In genomic region chr2:101111917-101112771, GRCh38 we compare ENCODE assay signal across 12 cellular contexts. TPM values are rescaled to one million over a fixed set of nuclear protein-coding genes. Genes with fewer than 3 reads are reported as not detected.
A peak's percentile ranks its signal among the peaks of the same experiment; 100 is the strongest.
DNase-seq lines count a peak whose midpoint lies in the region; ATAC-seq, FAIRE-seq and TF ChIP-seq lines count a peak whose summit lies in the region.
"Had no signal": no experiment of that assay in that cellular context is flagged by ENCODE, and none has a peak within 500 bp of the region (broad histone marks: within the 10 kb centered on the region; RNA-seq: fewer than 3 reads in every experiment).

No MANE protein-coding gene starts in this region.

- TF ChIP-seq CTCF in H1 (IDR thresholded peaks at IDR 0.05; ENCODE audit: control extremely low read depth in 1 of 3, insufficient read depth in 1 of 3, low read depth in 1 of 3, low read length in 3 of 3) (no peak), lung (IDR thresholded peaks at IDR 0.05; ENCODE audit: control extremely low read depth, extremely low read depth) (no peak), upper lobe of left lung (IDR thresholded peaks at IDR 0.05) (no peak), MM.1S (IDR thresholded peaks at IDR 0.05; ENCODE audit: low read length) (no peak), D721Med (IDR thresholded peaks at IDR 0.05; ENCODE audit: insufficient read depth, missing control alignments) (no peak)

- POLR2A ChIA-PET in H1 (lab: Charles Lee; ENCODE audit: partially characterized antibody), result no interaction called here

- H3K4me3 ChIP-seq in H1 (ENCODE audit: extremely low read depth in 1 of 4, insufficient read depth in 2 of 4, low read depth in 3 of 4, low read length in 4 of 4) (no peak overlapping the region), lung (no peak overlapping the region), upper lobe of left lung (no peak overlapping the region), MM.1S (ENCODE audit: low read length) (no peak overlapping the region)
- H3K4me3 ChIP-seq: neural progenitor cell had no signal

- H3K27ac ChIP-seq in H1 (ENCODE audit: low read depth, low read length) (no peak overlapping the region), lung (ENCODE audit: low read depth in 1 of 2, low read length in 1 of 2) (peak overlapping the region; percentile 64 to 98), upper lobe of left lung (peak overlapping the region; percentile 15 to 62 (median 39)), MM.1S (ENCODE audit: low read length) (no peak overlapping the region)
- H3K27ac ChIP-seq: neural progenitor cell had no signal

- H3K4me2 ChIP-seq in H1 (ENCODE audit: insufficient read depth in 1 of 2, low read depth in 2 of 2, low read length in 2 of 2) (peak overlapping the region in 1 of 2 experiments; percentile 93; a peak in 1 of 4 replicates), MM.1S (ENCODE audit: low read depth, low read length) (no peak overlapping the region)
- H3K4me2 ChIP-seq: neural progenitor cell had no signal

- no peak overlapping the region for H2BK120ac ChIP-seq in H1 (replicated peaks; ENCODE audit: low read depth, low read length)

- H4K91ac ChIP-seq in H1 (replicated peaks; ENCODE audit: insufficient read length, low read length), result peak overlapping the region; percentile 79

- 0 out of 2 replicates have a peak overlapping the region, but pooled peaks have one; percentile 34 for H3K18ac ChIP-seq in H1 (ENCODE audit: extremely low read depth, low read length)

- peak overlapping the region; percentile 1; the same call in 1 of the 2 replicates for H2BK20ac ChIP-seq in H1 (ENCODE audit: low read length)

- no peak for ATAC-seq in lung (ENCODE audit: insufficient read depth, low FRiP score)
- no peak for ATAC-seq in upper lobe of left lung (ENCODE audit: low FRiP score in 2 of 2)

- H3K23me2 ChIP-seq in H1 (ENCODE audit: low read depth, low read length), result no peaks in the 10 kb centered on the region

- H3K4me1 ChIP-seq in H1 (replicated peaks in 1 of 4; ENCODE audit: control insufficient read depth in 3 of 4, insufficient read depth in 4 of 4, low read length in 3 of 4) (peaks cover 11 to 23% (median 21%) of the 10 kb centered on the region in 4 experiments), lung (ENCODE audit: control insufficient read depth in 2 of 2, insufficient read depth in 2 of 2, low read length in 2 of 2) (peaks cover 32 to 33% of the 10 kb centered on the region in 2 donors), upper lobe of left lung (peaks cover 44 to 73% (median 57%) of the 10 kb centered on the region in 4 donors), MM.1S (ENCODE audit: low read length) (no peaks in the 10 kb centered on the region)

- H4K20me1 ChIP-seq in H1 (replicated peaks in 1 of 2; ENCODE audit: control insufficient read depth in 1 of 2, insufficient read depth in 2 of 2, low read length in 2 of 2), result no peaks in the 10 kb centered on the region
- no peaks in the 10 kb centered on the region for H4K20me1 ChIP-seq in MM.1S (ENCODE audit: insufficient read depth, low read length)

- H4K5ac ChIP-seq in H1 (ENCODE audit: insufficient read length, low read depth, low read length), result no peak overlapping the region

- no peaks in the 10 kb centered on the region for H3K9me2 ChIP-seq in MM.1S (replicated peaks; ENCODE audit: insufficient read depth, low read length)

- no peak overlapping the region for H3K9ac ChIP-seq in H1 (replicated peaks in 1 of 4; ENCODE audit: extremely low read depth in 1 of 4, low read depth in 3 of 4, low read length in 3 of 4)
- no peak overlapping the region for H3K9ac ChIP-seq in MM.1S (ENCODE audit: low read length)
- H3K9ac ChIP-seq: neural progenitor cell had no signal

- H3K9me3 ChIP-seq in H1 (ENCODE audit: insufficient read depth in 2 of 2, low read depth in 1 of 2, low read length in 1 of 2) (no peaks in the 10 kb centered on the region), lung (ENCODE audit: control insufficient read depth in 2 of 2, insufficient read depth in 1 of 2, low read length in 1 of 2) (no peaks in the 10 kb centered on the region), upper lobe of left lung (no peaks in the 10 kb centered on the region), MM.1S (replicated peaks; ENCODE audit: insufficient read depth, low read length) (no peaks in the 10 kb centered on the region)

- no peak overlapping the region for H2AK5ac ChIP-seq in H1 (ENCODE audit: low read depth, low read length)

- WGBS in H1 (ENCODE audit: extremely low coverage in 1 of 2, insufficient coverage in 1 of 2, insufficient read length in 1 of 2, insufficient replicate concordance in 2 of 2, low coverage in 1 of 2, low lambda C conversion rate in 2 of 2, missing lambda C conversion rate in 1 of 2), 2 experiments, result 86% methylated on average over 10 of the region's 10 CpGs; no CpG with 5 or more reads in 1 of the 2 experiments
- 88 to 89% methylated on average over 10 of the region's 10 CpGs for WGBS in lung, 2 donors
- WGBS in upper lobe of left lung, 2 donors, result 84 to 87% methylated on average over 10 of the region's 10 CpGs

- no peak overlapping the region for H2AFZ ChIP-seq in H1 (ENCODE audit: low read length)
- no peak overlapping the region for H2AFZ ChIP-seq in MM.1S (ENCODE audit: low read length)
- H2AFZ ChIP-seq: neural progenitor cell had no signal

- TF ChIP-seq EP300 in H1 (IDR thresholded peaks at IDR 0.05; ENCODE audit: borderline replicate concordance in 1 of 2, low read depth in 2 of 2, low read length in 2 of 2) (no peak), upper lobe of left lung (IDR thresholded peaks at IDR 0.05) (no peak)

- DNase-seq in DMS53 (lab: John Stamatoyannopoulos, UW), result peak; percentile 33
- DNase-seq in DMS53 treated with DMSO at 0.1 percent for 48 hours (lab: John Stamatoyannopoulos, UW; ENCODE audit: unreplicated experiment), result no peak
- DNase-seq in H1 (ENCODE audit: low read depth in 1 of 2, low spot score in 2 of 2), result no peak
- no peak for DNase-seq in lung (ENCODE audit: low spot score)
- DNase-seq in upper lobe of left lung, result no peak
- no peak for DNase-seq in NOMO-1 treated with dmso at 0.1 percent for 144 hours (lab: John Stamatoyannopoulos, UW; ENCODE audit: unreplicated experiment)
- DNase-seq in MM.1S, result no peak
- no peak for DNase-seq in D721Med (ENCODE audit: insufficient read length, low spot score)
- DNase-seq: 8988T; activated CD4-positive, alpha-beta memory T cell treated with anti-CD3 and anti-CD28 coated beads for 36 hours; RPMI8226 had no signal

- no peak overlapping the region for H4K8ac ChIP-seq in H1 (ENCODE audit: extremely low read depth, insufficient read depth, low read length)

- H3K56ac ChIP-seq in H1 (replicated peaks; ENCODE audit: insufficient read length, low read depth, low read length), result no peak overlapping the region

- no peaks in the 10 kb centered on the region for H3K27me3 ChIP-seq in H1 (replicated peaks in 1 of 4; ENCODE audit: control insufficient read depth in 3 of 4, extremely low read depth in 1 of 4, insufficient read depth in 3 of 4, low read length in 3 of 4)
- H3K27me3 ChIP-seq in lung (ENCODE audit: control insufficient read depth, insufficient read depth), result no peaks in the 10 kb centered on the region
- no peaks in the 10 kb centered on the region for H3K27me3 ChIP-seq in upper lobe of left lung
- no peaks in the 10 kb centered on the region for H3K27me3 ChIP-seq in MM.1S (replicated peaks; ENCODE audit: insufficient read depth, low read length)
- H3K27me3 ChIP-seq: neural progenitor cell had no signal

- H3K36me3 ChIP-seq in H1 (ENCODE audit: control insufficient read depth in 2 of 4, insufficient read depth in 4 of 4, low read length in 3 of 4) (no peaks in the 10 kb centered on the region), lung (ENCODE audit: control insufficient read depth in 2 of 2, insufficient read depth in 2 of 2, low read length in 2 of 2) (peaks cover 0 to 1% of the 10 kb centered on the region in 2 donors), upper lobe of left lung (no peaks in the 10 kb centered on the region), MM.1S (replicated peaks; ENCODE audit: insufficient read depth, low read length) (no peaks in the 10 kb centered on the region)
- H3K36me3 ChIP-seq: neural progenitor cell had no signal

- H2BK12ac ChIP-seq in H1 (ENCODE audit: low read depth, low read length), result peak overlapping the region; percentile 69; the same call in 1 of the 2 replicates

- no peak overlapping the region for H3K23ac ChIP-seq in H1 (ENCODE audit: insufficient read length)

- no peaks in the 10 kb centered on the region for H3F3A ChIP-seq in MM.1S (ENCODE audit: insufficient read depth, low read length)

- H3K79me2 ChIP-seq in H1 (ENCODE audit: control insufficient read depth in 1 of 2, insufficient read depth in 2 of 2, low read length in 2 of 2), result peaks cover 0 to 57% of the 10 kb centered on the region in 2 experiments; a peak in 2 of 4 replicates
- no peaks in the 10 kb centered on the region for H3K79me2 ChIP-seq in MM.1S (ENCODE audit: low read length)

- FAIRE-seq in H1 (lab: Jason Lieb, UNC) (no peak), D721Med (lab: Jason Lieb, UNC) (no peak)

- no peak for TF ChIP-seq RAD21 in H1 (IDR thresholded peaks at IDR 0.05 in 1 of 2, conservative IDR thresholded peaks at IDR 0.05 in 1 of 2; ENCODE audit: low read depth in 2 of 2, low read length in 2 of 2)

- TF ChIP-seq POLR2A in H1 (IDR thresholded peaks at IDR 0.05; ENCODE audit: control extremely low read depth in 1 of 2, low read depth in 2 of 2, low read length in 2 of 2), result no peak
- TF ChIP-seq POLR2A in upper lobe of left lung (IDR thresholded peaks at IDR 0.05), result no peak

- no peak overlapping the region for H3K14ac ChIP-seq in H1 (ENCODE audit: insufficient read length)

- no peak overlapping the region for H3K4ac ChIP-seq in H1 (replicated peaks; ENCODE audit: insufficient read length, low read depth, low read length)

- H2BK5ac ChIP-seq in H1 (ENCODE audit: low read depth, low read length), result peak overlapping the region; percentile 82; the same call in 1 of the 2 replicates

- H2BK15ac ChIP-seq in H1 (ENCODE audit: low read length), result no peak overlapping the region

- H3K79me1 ChIP-seq in H1 (ENCODE audit: low read depth, low read length), result peaks cover 8% of the 10 kb centered on the region

- CTCF ChIA-PET in H1 (lab: Charles Lee; ENCODE audit: partially characterized antibody), result interaction anchor here (0.7 to 1.1 kb wide), 2 partner anchors 27 to 92 kb away, joined by 3 read pairs; no protein-coding TSS in a partner anchor

TF ChIP-seq in H1, 55 proteins besides CTCF, POLR2A, EP300 and RAD21:
- no peak for TF ChIP-seq JUN (IDR thresholded peaks at IDR 0.05; ENCODE audit: low read depth, low read length)

RNA-seq across cellular contexts. Expression of gene TBC1D8, which starts 39.0 kb away (rescaled TPM):
- 21.8 and 24.0 TPM in 2 replicates for total RNA-seq in H1 (2021; fragmentation: NEBNext Ultra II Directional; extraction: Animal tissue kit (Norgen Biotek cat#: 25700))
- polyA plus RNA-seq in H1 (2011; rRNA removed), result 20.8 and 27.2 TPM in 2 replicates
- polyA plus RNA-seq in H1 (2011; cell fraction: cytosol; rRNA removed), result 24.9 TPM
- 87.3 TPM for polyA plus RNA-seq in H1 (2011; cell fraction: nucleus; rRNA removed)
- polyA plus RNA-seq in H1 (2012, experiment 1 of 2), result 21.5 to 24.8 TPM (median 23.1 TPM) in 4 replicates
- polyA plus RNA-seq in H1 (2012, experiment 2 of 2), result 7.7 TPM
- polyA plus RNA-seq in H1 (2013, experiment 1 of 2), result 14.1 TPM
- polyA plus RNA-seq in H1 (2013, experiment 2 of 2), result 14.4 TPM
- 40.6 and 53.8 TPM in 2 replicates for polyA minus RNA-seq in H1 (2011; rRNA and poly(A)+ RNA removed)
- polyA minus RNA-seq in H1 (2011; cell fraction: cytosol; rRNA and poly(A)+ RNA removed), result 13.4 TPM
- 50.2 TPM for polyA minus RNA-seq in H1 (2011; cell fraction: nucleus; rRNA and poly(A)+ RNA removed)
- total RNA-seq in lung, result 10 to 100 TPM; 35.4 to 40.7 TPM
- 10 to 100 TPM; 15.8 to 24.1 TPM for polyA plus RNA-seq in lung
- total RNA-seq in upper lobe of left lung, result 100 to 1,000 TPM in 1 of 6 donors, 10 to 100 TPM in 5; 21.0 to 133 (median 56.8) TPM

Comparison
In these comparisons a context has a peak if more than half of its experiments do, and no peak if none do; other contexts are left out.
1. H3K27ac ChIP-seq: peak in lung (2 of 2) and upper lobe of left lung (4 of 4); none in H1 (single experiment) and MM.1S (single experiment).